15 cellular contexts compared by ENCODE assay signal in genomic region chr11:86124251-86125233, GRCh38. TPM values are rescaled to one million over a fixed set of nuclear protein-coding genes. Genes with fewer than 3 reads are reported as not detected.
DNase-seq lines count a peak whose midpoint lies in the region; ATAC-seq and TF ChIP-seq lines count a peak whose summit lies in the region.
"Had no signal": no experiment of that assay in that cellular context is flagged by ENCODE, and none has a peak within 500 bp of the region (broad histone marks: within the 10 kb centered on the region; RNA-seq: fewer than 3 reads in every experiment).

No MANE protein-coding gene starts in this region.

- intact Hi-C loops in activated CD4-positive, alpha-beta T cell treated with anti-CD3 and anti-CD28 coated beads, Interleukin-2, amount 10 ng/mL, durations not matched to agents 24 days and 14 days (cut with micrococcal nuclease), result no loop called here
- intact Hi-C loops in vagina (cut with DNase I), result no loop called here
- intact Hi-C loops in gastrocnemius medialis (cut with DNase I; ENCODE audit: low total_unique reads), result no loop called here

- ATAC-seq in GM21737 (IDR thresholded peaks at IDR 0.05; ENCODE audit: unreplicated experiment) (peak; percentile 53), HG03378 (IDR thresholded peaks at IDR 0.05; ENCODE audit: unreplicated experiment) (peak; percentile 57), gastrocnemius medialis (no peak)
- ATAC-seq in stimulated activated effector memory CD8-positive, alpha-beta T cell treated with anti-CD3 and anti-CD28 coated beads, Interleukin-12 subunit alpha, Interleukin-12 subunit beta, amount 100 ng/mL, for 72 hours, result peak; percentile 92
- ATAC-seq: WTC11 had no signal

- H3K4me1 ChIP-seq in vagina, result no peaks in the 10 kb centered on the region
- no peaks in the 10 kb centered on the region for H3K4me1 ChIP-seq in gastrocnemius medialis

- H3K9me3 ChIP-seq in vagina (no peaks in the 10 kb centered on the region), gastrocnemius medialis (no peaks in the 10 kb centered on the region)

- peaks cover 2% of the 10 kb centered on the region for H3K27me3 Mint-ChIP-seq in activated CD4-positive, alpha-beta T cell treated with anti-CD3 and anti-CD28 coated beads, Interleukin-2, amount 10 ng/mL, durations not matched to agents 24 days and 14 days

- no peak for DNase-seq in activated CD4-positive, alpha-beta T cell treated with anti-CD3 and anti-CD28 coated beads, Interleukin-2, amount 10 ng/mL, durations not matched to agents 24 days and 14 days
- DNase-seq in activated CD4-positive, alpha-beta T cell treated with anti-CD3 and anti-CD28 coated beads for 1 hour, result no peak
- no peak for DNase-seq in stimulated activated effector memory CD8-positive, alpha-beta T cell treated with anti-CD3 and anti-CD28 coated beads, Interleukin-12 subunit alpha, Interleukin-12 subunit beta, amount 100 ng/mL, for 72 hours (ENCODE audit: low spot score in 2 of 2)
- DNase-seq in vagina (ENCODE audit: extremely low spot score in 2 of 2) (no peak), gastrocnemius medialis (no peak)
- DNase-seq in activated CD8-positive, alpha-beta memory T cell treated with anti-CD3 and anti-CD28 coated beads, Interleukin-2, amount 50 U/mL, for 48 hours, result no peak
- DNase-seq: activated gamma-delta T cell, naive B cell, NCI-H2107 had no signal

- peaks cover 4% of the 10 kb centered on the region for H3K9me3 Mint-ChIP-seq in activated CD4-positive, alpha-beta T cell treated with anti-CD3 and anti-CD28 coated beads, Interleukin-2, amount 10 ng/mL, durations not matched to agents 24 days and 14 days
- no peaks in the 10 kb centered on the region for H3K9me3 Mint-ChIP-seq in stimulated activated effector memory CD8-positive, alpha-beta T cell treated with anti-CD3 and anti-CD28 coated beads, Interleukin-12 subunit alpha, Interleukin-12 subunit beta, amount 100 ng/mL, for 72 hours
- H3K9me3 Mint-ChIP-seq: naive B cell, type B pancreatic cell, WTC11 had no signal

- in situ Hi-C loops in gastrocnemius medialis (cut with MboI; ENCODE audit: low sequenced_read_pairs in 4 of 4), result no loop called here

- H3K4me1 Mint-ChIP-seq in activated CD4-positive, alpha-beta T cell treated with anti-CD3 and anti-CD28 coated beads, Interleukin-2, amount 10 ng/mL, durations not matched to agents 24 days and 14 days, result peaks cover 20% of the 10 kb centered on the region
- H3K4me1 Mint-ChIP-seq in stimulated activated effector memory CD8-positive, alpha-beta T cell treated with anti-CD3 and anti-CD28 coated beads, Interleukin-12 subunit alpha, Interleukin-12 subunit beta, amount 100 ng/mL, for 72 hours, result peaks cover 17% of the 10 kb centered on the region
- H3K4me1 Mint-ChIP-seq: naive B cell, WTC11 had no signal

- no peaks in the 10 kb centered on the region for H3K36me3 Mint-ChIP-seq in activated CD4-positive, alpha-beta T cell treated with anti-CD3 and anti-CD28 coated beads, Interleukin-2, amount 10 ng/mL, durations not matched to agents 24 days and 14 days (ENCODE audit: low read depth)
- no peaks in the 10 kb centered on the region for H3K36me3 Mint-ChIP-seq in stimulated activated effector memory CD8-positive, alpha-beta T cell treated with anti-CD3 and anti-CD28 coated beads, Interleukin-12 subunit alpha, Interleukin-12 subunit beta, amount 100 ng/mL, for 72 hours
- H3K36me3 Mint-ChIP-seq: naive B cell, type B pancreatic cell, WTC11 had no signal

- H3K4me3 Mint-ChIP-seq in activated CD4-positive, alpha-beta T cell treated with anti-CD3 and anti-CD28 coated beads, Interleukin-2, amount 10 ng/mL, durations not matched to agents 24 days and 14 days, result no peak overlapping the region
- H3K4me3 Mint-ChIP-seq in stimulated activated effector memory CD8-positive, alpha-beta T cell treated with anti-CD3 and anti-CD28 coated beads, Interleukin-12 subunit alpha, Interleukin-12 subunit beta, amount 100 ng/mL, for 72 hours, result no peak overlapping the region
- H3K4me3 Mint-ChIP-seq: naive B cell, type B pancreatic cell, WTC11 had no signal

- H3K27ac ChIP-seq in vagina (no peak overlapping the region), gastrocnemius medialis (no peak overlapping the region)
- H3K27ac ChIP-seq: cardiac muscle cell, SK-N-MC had no signal

- TF ChIP-seq POLR2A in vagina (IDR thresholded peaks at IDR 0.05), result no peak
- TF ChIP-seq POLR2A in gastrocnemius medialis (IDR thresholded peaks at IDR 0.05), result no peak

- no peaks in the 10 kb centered on the region for H3K27me3 ChIP-seq in vagina
- no peaks in the 10 kb centered on the region for H3K27me3 ChIP-seq in gastrocnemius medialis
- H3K27me3 ChIP-seq: cardiac muscle cell had no signal

- H3K4me3 ChIP-seq in vagina, result no peak overlapping the region
- no peak overlapping the region for H3K4me3 ChIP-seq in gastrocnemius medialis
- H3K4me3 ChIP-seq: cardiac muscle cell, SK-N-MC had no signal

- TF ChIP-seq CTCF in vagina (IDR thresholded peaks at IDR 0.05) (no peak), gastrocnemius medialis (IDR thresholded peaks at IDR 0.05 in 4 of 5, conservative IDR thresholded peaks at IDR 0.05 in 1 of 5) (no peak)

- peak overlapping the region; percentile 39 for H3K27ac Mint-ChIP-seq in activated CD4-positive, alpha-beta T cell treated with anti-CD3 and anti-CD28 coated beads, Interleukin-2, amount 10 ng/mL, durations not matched to agents 24 days and 14 days
- no peak overlapping the region for H3K27ac Mint-ChIP-seq in stimulated activated effector memory CD8-positive, alpha-beta T cell treated with anti-CD3 and anti-CD28 coated beads, Interleukin-12 subunit alpha, Interleukin-12 subunit beta, amount 100 ng/mL, for 72 hours
- H3K27ac Mint-ChIP-seq: naive B cell, type B pancreatic cell, WTC11 had no signal

- H3K36me3 ChIP-seq in vagina, result no peaks in the 10 kb centered on the region
- H3K36me3 ChIP-seq in gastrocnemius medialis, result no peaks in the 10 kb centered on the region
- H3K36me3 ChIP-seq: cardiac muscle cell had no signal

RNA-seq across cellular contexts. Expression of gene PICALM, which starts 55.7 kb away (rescaled TPM):
- 141 and 156 TPM in 2 replicates for total RNA-seq in activated CD4-positive, alpha-beta T cell treated with anti-CD3 and anti-CD28 coated beads, Interleukin-2, amount 10 ng/mL, durations not matched to agents 24 days and 14 days
- total RNA-seq in vagina, result 237 TPM
- 100 to 1,000 TPM in 2 of 4 donors, 10 to 100 TPM in 2; 82.3 to 125 (median 107) TPM for total RNA-seq in gastrocnemius medialis

Comparison
In these comparisons a context has a peak if more than half of its experiments do, and no peak if none do; other contexts are left out.
1. ATAC-seq: peak in GM21737 (single experiment), HG03378 (single experiment) and stimulated activated effector memory CD8-positive, alpha-beta T cell treated with anti-CD3 and anti-CD28 coated beads, Interleukin-12 subunit alpha, Interleukin-12 subunit beta, amount 100 ng/mL, for 72 hours (single experiment); none in gastrocnemius medialis (0 of 2).